In genomic region chr12:88970742-88971141, GRCh38 we compare ENCODE assay signal across 24 cellular contexts.
"Had no signal": no experiment of that assay in that cellular context is flagged by ENCODE, and none has a peak within 500 bp of the region (broad histone marks: within the 10 kb centered on the region; RNA-seq: fewer than 3 reads in every experiment).

No MANE protein-coding gene starts in this region.

- DNase-seq: Kasumi-1, MV-4-11, NCI-H1048, NCI-H1105, NCI-H1417, NCI-H1436 treated with DMSO at 0.1 percent for 48 hours, NCI-H1694, NCI-H187 treated with DMSO at 0.1 percent for 48 hours, NCI-H2081, NCI-H2107, NCI-H2171 treated with DMSO at 0.1 percent for 48 hours, NCI-H345, NCI-H446 treated with DMSO at 0.1 percent for 48 hours, NCI-H510A treated with DMSO at 0.1 percent for 48 hours, NCI-H526, NCI-H774, SIG-M5 had no signal

- H3K9me3 ChIP-seq: SJSA1 had no signal

- H3K4me2 ChIP-seq: KMS-11 had no signal

- H3K27ac ChIP-seq: HL-60, KMS-11, RWPE1, SJSA1, SK-N-MC had no signal

- H3K27me3 ChIP-seq: SJSA1 had no signal

- H3K4me1 ChIP-seq: SJSA1 had no signal

- H3K4me3 ChIP-seq: K562, SJSA1, SK-N-MC had no signal

- ATAC-seq: K562, Panc1 had no signal

- H3K36me3 ChIP-seq: SJSA1 had no signal
